In the genomic region with DNA sequence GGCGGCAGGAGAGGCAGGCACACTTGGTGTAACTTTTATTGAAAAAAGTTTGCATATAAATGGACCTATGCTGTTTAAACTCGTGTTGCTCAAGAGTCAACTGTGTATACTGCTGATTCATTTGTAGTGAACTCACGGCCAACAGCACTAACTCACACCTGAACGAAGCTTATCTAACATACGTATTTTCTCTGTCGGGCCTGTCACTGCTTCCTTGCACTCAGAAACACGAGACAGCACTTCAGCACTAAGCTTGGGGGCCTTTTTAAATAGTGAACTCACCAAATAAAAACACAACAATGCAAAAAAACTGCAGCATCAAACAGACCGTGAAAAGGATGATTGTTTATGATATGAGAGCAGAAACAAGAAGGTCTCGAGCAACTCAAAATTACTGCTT, we compare ENCODE assay signal across 14 cellular contexts.
A peak's percentile ranks its signal among the peaks of the same experiment; 100 is the strongest.
DNase-seq lines count a peak whose midpoint lies in the region; ATAC-seq and TF ChIP-seq lines count a peak whose summit lies in the region.
"Had no signal": no experiment of that assay in that cellular context is flagged by ENCODE, and none has a peak within 500 bp of the region (broad histone marks: within the 10 kb centered on the region; RNA-seq: fewer than 3 reads in every experiment).

No MANE protein-coding gene starts in this region.

- peak overlapping the region; percentile 78 for H3K27ac ChIP-seq in 22Rv1
- H3K27ac ChIP-seq: sigmoid colon had no signal

- no peak for TF ChIP-seq CTCF in 22Rv1 (IDR thresholded peaks at IDR 0.05)
- TF ChIP-seq CTCF in epithelial cell of esophagus (IDR thresholded peaks at IDR 0.05; ENCODE audit: insufficient read depth, low read depth, low read length, missing control alignments), result no peak

- DNase-seq in DMS79 (lab: John Stamatoyannopoulos, UW), result peak; percentile 93
- DNase-seq in NCI-H510A treated with DMSO at 0.1 percent for 48 hours (lab: John Stamatoyannopoulos, UW), result peak; percentile 96
- peak; percentile 70 for DNase-seq in epithelial cell of esophagus (ENCODE audit: low read depth)
- no peak for DNase-seq in KBM-7
- DNase-seq in SKM-1 treated with dmso at 0.1 percent for 144 hours (lab: John Stamatoyannopoulos, UW; ENCODE audit: unreplicated experiment), result no peak
- no peak for DNase-seq in activated CD8-positive, alpha-beta memory T cell treated with anti-CD3 and anti-CD28 coated beads for 24 hours
- DNase-seq: activated CD4-positive, alpha-beta T cell treated with anti-CD3 and anti-CD28 coated beads, Interleukin-2, amount 50 U/mL, for 4 hours; activated T-cell treated with anti-CD3 and anti-CD28 coated beads, Interleukin-2, amount 50 U/mL, for 4 hours; NCI-H82; sigmoid colon; stimulated activated CD4-positive, alpha-beta T cell treated with anti-CD3 and anti-CD28 coated beads, Interleukin-2, amount 100 ng/mL, for 24 hours had no signal

- in situ Hi-C loops in KBM-7 (cut with MboI; ENCODE audit: low pct_unique_long_range_greater_than_20kb, low sequenced_read_pairs), result no loop called here

- no peak overlapping the region for H3K4me3 ChIP-seq in epithelial cell of esophagus (ENCODE audit: low read length)
- H3K4me3 ChIP-seq: HAP-1, sigmoid colon had no signal

- ATAC-seq in GM18498 (IDR thresholded peaks at IDR 0.05; ENCODE audit: unreplicated experiment), result no peak
- ATAC-seq: activated T-cell treated with anti-CD3 and anti-CD28 coated beads, Interleukin-2, amount 50 U/mL, for 4 hours had no signal

Comparison
In these comparisons a context has a peak if more than half of its experiments do, and no peak if none do; other contexts are left out.
1. DNase-seq: peak in DMS79 (single experiment), NCI-H510A treated with DMSO at 0.1 percent for 48 hours (single experiment) and epithelial cell of esophagus (single experiment); none in KBM-7 (single experiment), SKM-1 treated with dmso at 0.1 percent for 144 hours (single experiment) and activated CD8-positive, alpha-beta memory T cell treated with anti-CD3 and anti-CD28 coated beads for 24 hours (single experiment).